In the genomic region with DNA sequence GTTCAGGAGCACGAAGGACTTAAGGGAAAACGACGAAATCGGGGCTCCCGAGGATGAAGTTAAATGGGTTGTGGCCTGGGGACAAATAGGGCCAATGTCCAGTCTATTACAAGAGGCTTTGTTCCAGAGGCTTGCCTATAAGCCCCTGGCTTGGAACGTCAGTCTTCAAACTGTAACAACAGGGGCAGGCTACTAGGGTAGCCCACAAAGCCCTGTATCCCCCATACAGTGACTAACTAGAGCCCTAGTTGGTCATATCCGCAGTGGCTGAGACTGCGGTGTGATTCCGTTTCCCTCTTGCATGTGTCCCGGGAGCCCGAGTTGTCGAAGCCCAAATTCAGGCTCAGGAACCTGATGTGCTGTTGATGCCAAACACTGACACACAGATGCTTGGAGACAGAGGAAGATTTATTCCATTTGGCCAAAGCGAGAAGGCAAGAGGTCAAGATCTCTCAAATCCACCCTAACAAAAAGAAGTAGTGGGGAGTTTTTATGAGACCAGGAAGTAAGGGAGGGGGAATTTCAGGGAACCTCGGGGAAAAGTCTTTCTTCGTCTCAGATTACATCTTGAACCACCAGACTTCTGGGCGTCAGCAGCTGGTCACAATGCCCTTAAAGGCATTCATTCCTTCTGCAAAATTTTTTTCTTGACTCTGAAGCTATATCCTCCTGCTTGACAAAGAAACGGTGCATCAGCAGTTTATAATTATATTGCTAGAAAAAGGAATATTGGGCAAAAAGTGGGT, we compare ENCODE assay signal across 8 cellular contexts. TPM values are rescaled to one million over a fixed set of nuclear protein-coding genes. Genes with fewer than 3 reads are reported as not detected.
DNase-seq lines count a peak whose midpoint lies in the region; ATAC-seq and TF ChIP-seq lines count a peak whose summit lies in the region.

No MANE protein-coding gene starts in this region.

- H3K27ac ChIP-seq in DOHH2 (ENCODE audit: low read depth, low read length), result no peak overlapping the region

- no peaks in the 10 kb centered on the region for H3K9me3 Mint-ChIP-seq in chondrocyte (ENCODE audit: low read depth)

- no peaks in the 10 kb centered on the region for H3K36me3 ChIP-seq in DOHH2 (ENCODE audit: control insufficient read depth, low read length)

- no peaks in the 10 kb centered on the region for H4K20me1 ChIP-seq in DOHH2 (ENCODE audit: control insufficient read depth, insufficient read depth, low read depth, low read length)

- peaks cover 24% of the 10 kb centered on the region for H3K4me1 ChIP-seq in DOHH2 (ENCODE audit: control insufficient read depth, low read length)

- peaks cover 50% of the 10 kb centered on the region for H3K4me1 Mint-ChIP-seq in chondrocyte (ENCODE audit: low read depth)

- H3K27me3 Mint-ChIP-seq in chondrocyte (ENCODE audit: low read depth), result no peaks in the 10 kb centered on the region

- TF ChIP-seq CTCF in DOHH2 (IDR thresholded peaks at IDR 0.05; ENCODE audit: low read depth, low read length, poor library complexity, severe bottlenecking) (peak; percentile 5), chondrocyte (IDR thresholded peaks at IDR 0.05) (no peak)

- peak overlapping the region; percentile 88 for H3K4me2 ChIP-seq in DOHH2 (ENCODE audit: low read length)

- DNase-seq in HT1080 (ENCODE audit: low read depth), result peak; percentile 69
- DNase-seq in chondrocyte (ENCODE audit: low spot score), result no peak
- peak; percentile 74 for DNase-seq in kidney tubule cell (ENCODE audit: low spot score)
- peak; percentile 31 for DNase-seq in stimulated activated CD4-positive, alpha-beta T cell treated with anti-CD3 and anti-CD28 coated beads, Interleukin-2, amount 100 ng/mL, for 4 hours (ENCODE audit: low read depth)
- no peak for DNase-seq in NCI-H1436 treated with DMSO at 0.1 percent for 48 hours (lab: John Stamatoyannopoulos, UW)

- peaks cover 9% of the 10 kb centered on the region for H3K36me3 Mint-ChIP-seq in chondrocyte (ENCODE audit: low read depth)

- H3K27ac Mint-ChIP-seq in chondrocyte (ENCODE audit: unreplicated experiment), result peak overlapping the region; percentile 99

- no peaks in the 10 kb centered on the region for H3K9me2 ChIP-seq in DOHH2 (replicated peaks; ENCODE audit: control insufficient read depth, low read length)

- H3K4me3 ChIP-seq in DOHH2 (ENCODE audit: low read length), result peak overlapping the region; percentile 86

- no peaks in the 10 kb centered on the region for H3K9me3 ChIP-seq in DOHH2 (ENCODE audit: control insufficient read depth, insufficient read depth, low read length)

- H3F3A ChIP-seq in DOHH2 (ENCODE audit: control insufficient read depth, insufficient read depth), result no peaks in the 10 kb centered on the region

- H3K27me3 ChIP-seq in DOHH2 (ENCODE audit: control insufficient read depth, low read length), result peaks cover 5% of the 10 kb centered on the region

- ATAC-seq in activated CD4-positive, CD25-positive, alpha-beta regulatory T cell treated with anti-CD3 and anti-CD28 coated beads, Interleukin-2, amount 50 U/mL, for 24 hours, result peak; percentile 22 to 33
- ATAC-seq in GM18909 (IDR thresholded peaks at IDR 0.05; ENCODE audit: poor library complexity, unreplicated experiment), result no peak

- no peaks in the 10 kb centered on the region for H3K79me2 ChIP-seq in DOHH2 (ENCODE audit: control insufficient read depth, low read length)

- H3K4me3 Mint-ChIP-seq in chondrocyte (ENCODE audit: unreplicated experiment), result peak overlapping the region; percentile 91

RNA-seq across cellular contexts. Expression of gene SLFN5, which starts 0.8 kb away (rescaled TPM):
- total RNA-seq in HT1080 (2014; rRNA removed; shearing (Covaris generic)), result 12.3 and 13.0 TPM in 2 replicates
- polyA plus RNA-seq in HT1080 (2015; cell fraction: cytosol; rRNA removed), result 17.9 and 26.1 TPM in 2 replicates
- 58.2 and 63.8 TPM in 2 replicates for polyA plus RNA-seq in HT1080 (2015; cell fraction: nucleus; rRNA removed)
- total RNA-seq in chondrocyte, result 36.2 to 90.5 TPM (median 89.4 TPM) in 3 replicates

RNA-seq across cellular contexts. Expression of gene SLC35G3, which starts 49.4 kb away (rescaled TPM):
- total RNA-seq in HT1080 (2014; rRNA removed; shearing (Covaris generic)), result not detected in 2 replicates
- not detected in 2 replicates for polyA plus RNA-seq in HT1080 (2015; cell fraction: cytosol; rRNA removed)
- polyA plus RNA-seq in HT1080 (2015; cell fraction: nucleus; rRNA removed), result not detected in 2 replicates
- not detected in 3 replicates for total RNA-seq in chondrocyte

Comparison
In these comparisons a context has a peak if more than half of its experiments do, and no peak if none do; other contexts are left out.
1. DNase-seq: peak in HT1080 (single experiment), kidney tubule cell (single experiment) and stimulated activated CD4-positive, alpha-beta T cell treated with anti-CD3 and anti-CD28 coated beads, Interleukin-2, amount 100 ng/mL, for 4 hours (single experiment); none in chondrocyte (single experiment) and NCI-H1436 treated with DMSO at 0.1 percent for 48 hours (single experiment).